ENCODE assay signal across 9 cellular contexts in the genomic region with DNA sequence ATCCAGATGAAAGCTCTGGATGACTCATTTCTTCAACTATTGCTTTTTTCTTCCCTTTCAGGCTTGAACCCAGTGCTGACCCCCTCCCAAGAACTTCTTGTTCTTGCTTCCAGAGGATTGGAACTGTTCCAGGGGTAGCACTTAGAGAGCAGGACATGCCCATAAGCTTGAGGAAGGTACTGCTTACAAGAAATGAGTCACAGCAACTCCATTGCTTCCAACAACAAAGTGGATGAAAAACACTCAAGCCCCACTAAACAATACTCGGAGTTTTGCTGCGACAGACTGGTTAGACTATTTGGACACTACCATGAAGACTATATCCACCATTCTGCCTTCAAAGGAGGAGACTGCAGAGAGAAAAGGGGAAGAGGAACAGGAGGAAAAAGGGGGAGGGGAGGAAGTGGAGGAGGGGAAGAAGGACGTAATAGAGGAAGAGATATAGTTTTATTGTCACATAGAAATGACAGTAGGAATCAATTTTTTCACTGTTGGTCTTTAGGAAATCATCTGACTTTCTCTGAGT. TPM values are rescaled to one million over a fixed set of nuclear protein-coding genes. Genes with fewer than 3 reads are reported as not detected.
A peak's percentile ranks its signal among the peaks of the same experiment; 100 is the strongest.
DNase-seq lines count a peak whose midpoint lies in the region; ATAC-seq and TF ChIP-seq lines count a peak whose summit lies in the region.
"Had no signal": no experiment of that assay in that cellular context is flagged by ENCODE, and none has a peak within 500 bp of the region (broad histone marks: within the 10 kb centered on the region; RNA-seq: fewer than 3 reads in every experiment).

No MANE protein-coding gene starts in this region.

- H3K9me3 Mint-ChIP-seq in CD8-positive, alpha-beta T cell, result no peaks in the 10 kb centered on the region
- no peaks in the 10 kb centered on the region for H3K9me3 Mint-ChIP-seq in activated naive CD8-positive, alpha-beta T cell treated with anti-CD3 and anti-CD28 coated beads, Interleukin-2, amount 10 ng/mL, durations not matched to agents 7 days and 5 days
- H3K9me3 Mint-ChIP-seq in memory B cell, result no peaks in the 10 kb centered on the region

- H3K27me3 ChIP-seq in CD8-positive, alpha-beta T cell (ENCODE audit: insufficient read depth, low read length), result no peaks in the 10 kb centered on the region
- no peaks in the 10 kb centered on the region for H3K27me3 ChIP-seq in vagina

- H3K4me3 ChIP-seq in CD8-positive, alpha-beta T cell (ENCODE audit: low read depth, low read length), result no peak overlapping the region
- H3K4me3 ChIP-seq in vagina, result no peak overlapping the region

- no peaks in the 10 kb centered on the region for H3K36me3 ChIP-seq in CD8-positive, alpha-beta T cell (ENCODE audit: insufficient read depth, low read length)
- no peaks in the 10 kb centered on the region for H3K36me3 ChIP-seq in vagina

- ATAC-seq in CD8-positive, alpha-beta T cell, result no peak
- no peak for ATAC-seq in activated naive CD8-positive, alpha-beta T cell treated with anti-CD3 and anti-CD28 coated beads, Interleukin-2, amount 10 ng/mL, durations not matched to agents 7 days and 5 days (ENCODE audit: low read depth)
- ATAC-seq in memory B cell (ENCODE audit: low read depth) (no peak), GM18502 (IDR thresholded peaks at IDR 0.05; ENCODE audit: poor library complexity, unreplicated experiment) (no peak)

- peaks cover 14% of the 10 kb centered on the region for H3K4me1 ChIP-seq in CD8-positive, alpha-beta T cell (ENCODE audit: insufficient read depth, low read length)
- H3K4me1 ChIP-seq in vagina, result peaks cover 33% of the 10 kb centered on the region

- H3K36me3 Mint-ChIP-seq in CD8-positive, alpha-beta T cell, result peaks cover 11% of the 10 kb centered on the region
- peaks cover 1% of the 10 kb centered on the region for H3K36me3 Mint-ChIP-seq in activated naive CD8-positive, alpha-beta T cell treated with anti-CD3 and anti-CD28 coated beads, Interleukin-2, amount 10 ng/mL, durations not matched to agents 7 days and 5 days
- H3K36me3 Mint-ChIP-seq in memory B cell, result no peaks in the 10 kb centered on the region

- no peak for TF ChIP-seq CTCF in CD8-positive, alpha-beta T cell (IDR thresholded peaks at IDR 0.05)
- no peak for TF ChIP-seq CTCF in vagina (IDR thresholded peaks at IDR 0.05)

- H3K27ac ChIP-seq in CD8-positive, alpha-beta T cell (ENCODE audit: low read depth, low read length), result no peak overlapping the region
- no peak overlapping the region for H3K27ac ChIP-seq in vagina

- no peaks in the 10 kb centered on the region for H3K9me3 ChIP-seq in CD8-positive, alpha-beta T cell (ENCODE audit: low read length)
- no peaks in the 10 kb centered on the region for H3K9me3 ChIP-seq in vagina

- POLR2A ChIA-PET in CD8-positive, alpha-beta T cell (lab: Charles Lee), result interaction anchor here (0.7 to 1.8 kb wide), 5 partner anchors 18 to 798 kb away, joined by 3 to 6 read pairs (median 4); partner anchors contain the start of gene ACVR2A
- POLR2A ChIA-PET in activated naive CD8-positive, alpha-beta T cell treated with anti-CD3 and anti-CD28 coated beads, Interleukin-2, amount 10 ng/mL, durations not matched to agents 7 days and 5 days (lab: Charles Lee), result interaction anchor here (1.3 to 1.5 kb wide), 2 partner anchors 90 to 118 kb away, joined by 3 to 7 read pairs; no protein-coding TSS in a partner anchor

- peaks cover 18% of the 10 kb centered on the region for H3K4me1 Mint-ChIP-seq in CD8-positive, alpha-beta T cell (ENCODE audit: low read depth)
- peaks cover 17% of the 10 kb centered on the region for H3K4me1 Mint-ChIP-seq in activated naive CD8-positive, alpha-beta T cell treated with anti-CD3 and anti-CD28 coated beads, Interleukin-2, amount 10 ng/mL, durations not matched to agents 7 days and 5 days
- H3K4me1 Mint-ChIP-seq in memory B cell, result peaks cover 14% of the 10 kb centered on the region

- intact Hi-C loops in CD8-positive, alpha-beta T cell (cut with DNase I, micrococcal nuclease), result loop anchor here (5.0 to 10.0 kb wide), 4 partner anchors 116 to 944 kb away; partner anchors contain the start of genes ACVR2A (in 1 of the 2) and MMADHC (in 1 of the 2)
- intact Hi-C loops in vagina (cut with DNase I), result no loop called here

- CTCF ChIA-PET in CD8-positive, alpha-beta T cell (lab: Charles Lee), result interaction anchor here (1.1 to 1.2 kb wide), 3 partner anchors 103 to 347 kb away, joined by 3 read pairs; no protein-coding TSS in a partner anchor

- no peak overlapping the region for H3K27ac Mint-ChIP-seq in CD8-positive, alpha-beta T cell
- H3K27ac Mint-ChIP-seq in activated naive CD8-positive, alpha-beta T cell treated with anti-CD3 and anti-CD28 coated beads, Interleukin-2, amount 10 ng/mL, durations not matched to agents 7 days and 5 days, result no peak overlapping the region
- H3K27ac Mint-ChIP-seq in memory B cell, result no peak overlapping the region

- H3K4me3 Mint-ChIP-seq in CD8-positive, alpha-beta T cell, result peak overlapping the region; percentile 69
- H3K4me3 Mint-ChIP-seq in activated naive CD8-positive, alpha-beta T cell treated with anti-CD3 and anti-CD28 coated beads, Interleukin-2, amount 10 ng/mL, durations not matched to agents 7 days and 5 days, result peak overlapping the region; percentile 98
- H3K4me3 Mint-ChIP-seq in memory B cell, result peak overlapping the region; percentile 61

- no peak for DNase-seq in CD8-positive, alpha-beta T cell
- DNase-seq in LHCN-M2 (ENCODE audit: low read depth), result peak; percentile 56
- no peak for DNase-seq in activated naive CD8-positive, alpha-beta T cell treated with anti-CD3 and anti-CD28 coated beads, Interleukin-2, amount 10 ng/mL, durations not matched to agents 7 days and 5 days
- no peak for DNase-seq in memory B cell (ENCODE audit: low spot score in 2 of 2)
- DNase-seq in vagina (ENCODE audit: extremely low spot score in 2 of 2), result no peak
- no peak for DNase-seq in HuH-7.5 (ENCODE audit: low spot score)
- DNase-seq in NCI-H226, result no peak
- DNase-seq: central memory CD4-positive, alpha-beta T cell had no signal

- no peak for TF ChIP-seq POLR2A in vagina (IDR thresholded peaks at IDR 0.05)

- no peaks in the 10 kb centered on the region for H3K27me3 Mint-ChIP-seq in CD8-positive, alpha-beta T cell (ENCODE audit: low read depth)
- peaks cover 5% of the 10 kb centered on the region for H3K27me3 Mint-ChIP-seq in activated naive CD8-positive, alpha-beta T cell treated with anti-CD3 and anti-CD28 coated beads, Interleukin-2, amount 10 ng/mL, durations not matched to agents 7 days and 5 days
- H3K27me3 Mint-ChIP-seq in memory B cell, result no peaks in the 10 kb centered on the region

RNA-seq across cellular contexts. Expression of gene EPC2, which starts 1.6 kb away (rescaled TPM):
- 10 to 100 TPM; 94.2 to 98.3 TPM for total RNA-seq in CD8-positive, alpha-beta T cell
- total RNA-seq in LHCN-M2 (2014; rRNA removed) (11.8 and 13.8 TPM in 2 replicates), vagina (31.9 TPM)
- 5.6 TPM for polyA plus RNA-seq in LHCN-M2 (2012)
- 10 to 100 TPM; 39.2 to 45.2 TPM for total RNA-seq in activated naive CD8-positive, alpha-beta T cell treated with anti-CD3 and anti-CD28 coated beads, Interleukin-2, amount 10 ng/mL, durations not matched to agents 7 days and 5 days
